Comparison of ENCODE assay signal across 24 cellular contexts in genomic region chr17:34465756-34466155, GRCh38.
"Had no signal": no experiment of that assay in that cellular context is flagged by ENCODE, and none has a peak within 500 bp of the region (broad histone marks: within the 10 kb centered on the region; RNA-seq: fewer than 3 reads in every experiment).

No MANE protein-coding gene starts in this region.

- H3K4me1 Mint-ChIP-seq: activated CD4-positive, alpha-beta memory T cell treated with anti-CD3 and anti-CD28 coated beads, Interleukin-2, amount 10 ng/mL, durations not matched to agents 7 days and 5 days; activated CD4-positive, alpha-beta T cell treated with anti-CD3 and anti-CD28 coated beads, Interleukin-2, amount 10 ng/mL, durations not matched to agents 24 days and 14 days; activated naive CD4-positive, alpha-beta T cell treated with anti-CD3 and anti-CD28 coated beads, Interleukin-2, amount 50 U/mL, for 24 hours; brain had no signal

- H3K27me3 ChIP-seq: colonic mucosa, ovary, upper lobe of left lung had no signal

- H3K4me3 ChIP-seq: colonic mucosa, dorsolateral prefrontal cortex, esophagus muscularis mucosa, gastroesophageal sphincter, heart left ventricle, ovary, prostate gland, upper lobe of left lung had no signal

- FAIRE-seq: islet of Langerhans had no signal

- H3K4me3 Mint-ChIP-seq: activated CD4-positive, alpha-beta memory T cell treated with anti-CD3 and anti-CD28 coated beads, Interleukin-2, amount 10 ng/mL, durations not matched to agents 7 days and 5 days; activated CD4-positive, alpha-beta T cell treated with anti-CD3 and anti-CD28 coated beads, Interleukin-2, amount 10 ng/mL, durations not matched to agents 24 days and 14 days; activated naive CD4-positive, alpha-beta T cell treated with anti-CD3 and anti-CD28 coated beads, Interleukin-2, amount 50 U/mL, for 24 hours; activated T-cell treated with anti-CD3 and anti-CD28 coated beads, Interleukin-2, amount 50 U/mL, for 72 hours; brain; natural killer cell treated with Interleukin-12 subunit alpha and Interleukin-12 subunit beta and Interleukin-15 and Interleukin-18, amount 100 ng/mL, for 72 hours had no signal

- H3K4me1 ChIP-seq: colonic mucosa, esophagus muscularis mucosa, gastroesophageal sphincter, heart left ventricle, prostate gland, upper lobe of left lung had no signal

- H3K27ac ChIP-seq: colonic mucosa, dorsolateral prefrontal cortex, esophagus muscularis mucosa, gastroesophageal sphincter, heart left ventricle, neutrophil, ovary, prostate gland, upper lobe of left lung had no signal

- H3K9me3 ChIP-seq: colonic mucosa, esophagus muscularis mucosa, gastroesophageal sphincter, heart left ventricle, neutrophil, ovary, prostate gland, upper lobe of left lung had no signal

- ATAC-seq: activated CD4-positive, CD25-positive, alpha-beta regulatory T cell treated with anti-CD3 and anti-CD28 coated beads, Interleukin-2, amount 50 U/mL, for 24 hours; activated T-cell treated with anti-CD3 and anti-CD28 coated beads, Interleukin-2, amount 50 U/mL, for 72 hours; gastroesophageal sphincter; left cardiac atrium; natural killer cell treated with Interleukin-12 subunit alpha and Interleukin-12 subunit beta and Interleukin-15 and Interleukin-18, amount 100 ng/mL, for 72 hours; stimulated activated naive CD8-positive, alpha-beta T cell treated with anti-CD3 and anti-CD28 coated beads, Interleukin-15, Interleukin-2, amounts not matched to agents 100 U/mL and 50 U/mL, for 24 hours had no signal

- DNase-seq: activated CD4-positive, alpha-beta memory T cell treated with anti-CD3 and anti-CD28 coated beads, Interleukin-2, amount 10 ng/mL, durations not matched to agents 7 days and 5 days; activated CD4-positive, alpha-beta T cell treated with anti-CD3 and anti-CD28 coated beads, Interleukin-2, amount 10 ng/mL, durations not matched to agents 24 days and 14 days; activated gamma-delta T cell; activated T-cell treated with anti-CD3 and anti-CD28 coated beads, Interleukin-2, amount 50 U/mL, for 72 hours; aorta; central memory CD4-positive, alpha-beta T cell; colonic mucosa; dorsolateral prefrontal cortex; heart left ventricle; left cardiac atrium; midbrain; ovary; stimulated activated CD4-positive, alpha-beta T cell treated with anti-CD3 and anti-CD28 coated beads, Interleukin-4, amount 100 ng/mL, for 24 hours; stimulated activated naive CD8-positive, alpha-beta T cell treated with anti-CD3 and anti-CD28 coated beads, Interleukin-15, Interleukin-2, amounts not matched to agents 100 U/mL and 50 U/mL, for 24 hours; upper lobe of left lung had no signal

- H3K36me3 Mint-ChIP-seq: activated naive CD4-positive, alpha-beta T cell treated with anti-CD3 and anti-CD28 coated beads, Interleukin-2, amount 50 U/mL, for 24 hours; brain; natural killer cell treated with Interleukin-12 subunit alpha and Interleukin-12 subunit beta and Interleukin-15 and Interleukin-18, amount 100 ng/mL, for 72 hours had no signal

- H3K27ac Mint-ChIP-seq: activated CD4-positive, alpha-beta memory T cell treated with anti-CD3 and anti-CD28 coated beads, Interleukin-2, amount 10 ng/mL, durations not matched to agents 7 days and 5 days; activated CD4-positive, alpha-beta T cell treated with anti-CD3 and anti-CD28 coated beads, Interleukin-2, amount 10 ng/mL, durations not matched to agents 24 days and 14 days; activated naive CD4-positive, alpha-beta T cell treated with anti-CD3 and anti-CD28 coated beads, Interleukin-2, amount 50 U/mL, for 24 hours; activated T-cell treated with anti-CD3 and anti-CD28 coated beads, Interleukin-2, amount 50 U/mL, for 72 hours; natural killer cell treated with Interleukin-12 subunit alpha and Interleukin-12 subunit beta and Interleukin-15 and Interleukin-18, amount 100 ng/mL, for 72 hours had no signal

- H3K9me3 Mint-ChIP-seq: activated CD4-positive, alpha-beta memory T cell treated with anti-CD3 and anti-CD28 coated beads, Interleukin-2, amount 10 ng/mL, durations not matched to agents 7 days and 5 days; activated CD4-positive, alpha-beta T cell treated with anti-CD3 and anti-CD28 coated beads, Interleukin-2, amount 10 ng/mL, durations not matched to agents 24 days and 14 days; activated naive CD4-positive, alpha-beta T cell treated with anti-CD3 and anti-CD28 coated beads, Interleukin-2, amount 50 U/mL, for 24 hours; activated T-cell treated with anti-CD3 and anti-CD28 coated beads, Interleukin-2, amount 50 U/mL, for 72 hours; brain; natural killer cell treated with Interleukin-12 subunit alpha and Interleukin-12 subunit beta and Interleukin-15 and Interleukin-18, amount 100 ng/mL, for 72 hours had no signal

- H3K36me3 ChIP-seq: colonic mucosa, esophagus muscularis mucosa, gastroesophageal sphincter, heart left ventricle, neutrophil, ovary, prostate gland, upper lobe of left lung had no signal
